1 cellular context compared by ENCODE assay signal in the genomic region with DNA sequence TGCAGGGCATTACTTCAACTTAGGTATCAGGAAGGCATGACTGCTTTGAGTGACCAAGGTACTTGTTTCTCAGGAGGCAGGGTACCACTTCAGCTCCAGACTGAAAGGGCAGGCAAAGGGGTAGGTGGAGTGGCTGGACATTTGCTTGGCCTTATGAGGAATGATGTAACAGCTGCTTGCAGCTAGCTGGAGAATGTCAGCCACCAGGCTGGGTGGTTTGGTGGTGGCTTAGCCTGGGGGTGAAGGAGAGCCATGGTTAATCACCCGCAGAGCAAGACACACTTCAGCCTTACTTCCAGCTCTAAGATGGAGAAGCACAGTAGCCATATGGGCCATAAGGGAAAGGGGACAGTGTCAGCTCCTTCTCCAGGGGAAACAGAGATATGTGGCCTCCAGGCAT.
TF ChIP-seq lines count a peak whose summit lies in the region.

No MANE protein-coding gene starts in this region.

TF ChIP-seq in IMR-90, 13 proteins besides CTCF, POLR2A, EP300 and RAD21 (continued from another document):
- TF ChIP-seq NFE2L2 (IDR thresholded peaks at IDR 0.05; ENCODE audit: low read depth, low read length): no peak
- no peak for TF ChIP-seq MAZ (IDR thresholded peaks at IDR 0.05; ENCODE audit: borderline replicate concordance, low read depth, low read length)
